In the genomic region with DNA sequence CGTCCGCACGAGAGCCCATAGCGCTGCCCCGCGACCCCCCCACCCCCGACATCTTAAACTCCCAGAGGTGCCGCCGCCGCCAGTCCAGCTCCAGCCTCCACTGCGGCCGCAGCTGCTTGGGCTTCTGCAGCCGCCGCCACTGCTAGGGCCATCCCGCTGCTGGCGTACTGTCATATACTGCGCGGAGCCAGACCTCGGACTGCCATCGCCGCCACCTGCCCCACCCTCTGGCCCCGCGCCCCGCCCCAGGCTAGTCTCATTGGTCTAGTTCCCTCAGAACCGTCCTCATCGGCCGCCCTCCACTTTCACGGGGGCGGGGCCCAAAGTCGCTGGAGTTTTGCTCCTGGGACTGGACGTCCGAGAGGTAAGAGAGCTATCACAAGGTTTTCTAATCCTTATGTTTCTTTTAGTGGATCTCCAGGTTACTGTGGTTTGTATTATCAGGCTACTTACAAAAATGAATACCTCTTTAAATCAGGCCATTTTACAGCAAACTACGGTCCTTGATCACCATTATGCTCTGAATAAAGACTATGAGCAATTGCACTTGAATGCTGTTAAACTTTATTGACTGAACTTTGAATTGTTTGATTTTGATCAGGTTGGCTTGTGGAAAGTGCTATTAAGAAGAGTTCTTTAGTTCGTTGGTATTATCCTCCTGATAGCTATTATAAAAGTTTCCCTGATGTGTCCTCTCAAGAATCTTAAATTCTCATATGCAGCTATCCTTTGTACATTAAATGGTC, we compare ENCODE assay signal across 8 cellular contexts. TPM values are rescaled to one million over a fixed set of nuclear protein-coding genes. Genes with fewer than 3 reads are reported as not detected.
A peak's percentile ranks its signal among the peaks of the same experiment; 100 is the strongest.
DNase-seq lines count a peak whose midpoint lies in the region; ATAC-seq and TF ChIP-seq lines count a peak whose summit lies in the region.

No MANE protein-coding gene starts in this region.

- intact Hi-C loops in PC-3 (cut with micrococcal nuclease) (no loop called here), gastrocnemius medialis (cut with DNase I; ENCODE audit: low total_unique reads) (loop anchor here (1.0 kb wide), 1 partner anchor 29 kb away; no protein-coding TSS in a partner anchor)

- H3K4me1 ChIP-seq in PC-3 (ENCODE audit: insufficient read depth, low read length) (no peaks in the 10 kb centered on the region), gastrocnemius medialis (peaks cover 10 to 32% of the 10 kb centered on the region in 2 donors)
- H3K4me1 ChIP-seq in effector memory CD4-positive, alpha-beta T cell (ENCODE audit: control insufficient read depth, insufficient read depth, low read length, poor library complexity, severe bottlenecking), result no peaks in the 10 kb centered on the region

- no peaks in the 10 kb centered on the region for H4K20me1 ChIP-seq in PC-3 (ENCODE audit: low read length)

- in situ Hi-C loops in gastrocnemius medialis (cut with MboI; ENCODE audit: low sequenced_read_pairs in 4 of 4), result loop anchor here in 1 of 4 donors (25.0 kb wide), 1 partner anchor 809 kb away; no protein-coding TSS in a partner anchor

- no peaks in the 10 kb centered on the region for H3K79me2 ChIP-seq in PC-3 (ENCODE audit: low read length)

- H3K27me3 ChIP-seq in PC-3 (ENCODE audit: low read length), result peaks cover 89% of the 10 kb centered on the region
- H3K27me3 ChIP-seq in gastrocnemius medialis, result peaks cover 0 to 6% (median 5%) of the 10 kb centered on the region in 3 donors
- peaks cover 15% of the 10 kb centered on the region for H3K27me3 ChIP-seq in effector memory CD4-positive, alpha-beta T cell (replicated peaks; ENCODE audit: control insufficient read depth, insufficient read depth, low read length, poor library complexity, severe bottlenecking)

- H3K9ac ChIP-seq in PC-3 (ENCODE audit: low read length), result no peak overlapping the region

- BruUV-seq in PC-3 (replicated peaks; lab: Mats Ljungman, UMichigan), result no TSS peak

- no peaks in the 10 kb centered on the region for H3K36me3 ChIP-seq in PC-3 (ENCODE audit: low read depth, low read length)
- H3K36me3 ChIP-seq in gastrocnemius medialis, result no peaks in the 10 kb centered on the region
- no peaks in the 10 kb centered on the region for H3K36me3 ChIP-seq in effector memory CD4-positive, alpha-beta T cell (ENCODE audit: control insufficient read depth, insufficient read depth, low read length)

- no peak overlapping the region for H3K27ac ChIP-seq in PC-3 (ENCODE audit: low read length)
- H3K27ac ChIP-seq in caudate nucleus (ENCODE audit: low read depth, low read length), result no peak overlapping the region
- peak overlapping the region; percentile 32 to 71 (median 60) for H3K27ac ChIP-seq in gastrocnemius medialis
- no peak overlapping the region for H3K27ac ChIP-seq in effector memory CD4-positive, alpha-beta T cell (ENCODE audit: insufficient read depth, low read length, poor library complexity, severe bottlenecking)

- CTCF ChIA-PET in PC-3 (lab: Charles Lee), result interaction anchor here (0.7 to 1.1 kb wide), 2 partner anchors 26 to 306 kb away, joined by 6 to 8 read pairs; no protein-coding TSS in a partner anchor

- TF ChIP-seq CTCF in PC-3 (conservative IDR thresholded peaks at IDR 0.05; ENCODE audit: low read depth, low read length) (no peak), gastrocnemius medialis (IDR thresholded peaks at IDR 0.05 in 4 of 5, conservative IDR thresholded peaks at IDR 0.05 in 1 of 5) (no peak)

- no peaks in the 10 kb centered on the region for H3K9me3 ChIP-seq in PC-3 (ENCODE audit: low read length)
- no peaks in the 10 kb centered on the region for H3K9me3 ChIP-seq in gastrocnemius medialis
- no peaks in the 10 kb centered on the region for H3K9me3 ChIP-seq in effector memory CD4-positive, alpha-beta T cell (ENCODE audit: control insufficient read depth, low read length)

- no peaks in the 10 kb centered on the region for H3K9me2 ChIP-seq in PC-3 (replicated peaks; ENCODE audit: low read length)

- H3F3A ChIP-seq in PC-3 (ENCODE audit: low read length, unreplicated experiment), result no peaks in the 10 kb centered on the region

- H3K4me3 ChIP-seq in PC-3 (ENCODE audit: low read length) (peak overlapping the region; percentile 22), gastrocnemius medialis (peak overlapping the region; percentile 56 to 64 (median 58))
- H3K4me3 ChIP-seq in effector memory CD4-positive, alpha-beta T cell (ENCODE audit: insufficient read depth, low read depth, low read length, poor library complexity, severe bottlenecking), result no peak overlapping the region

- DNase-seq in activated T-cell treated with anti-CD3 and anti-CD28 coated beads for 48 hours (ENCODE audit: low read depth) (peak; percentile 26), activated T-cell treated with anti-CD3 and anti-CD28 coated beads for 4 hours (no peak), PC-3 (peak; percentile 70), caudate nucleus (lab: John Stamatoyannopoulos, UW) (peak in 54 of 61 donors; percentile 8 to 79 (median 48)), iris pigment epithelial cell (ENCODE audit: low read depth) (peak; percentile 82), gastrocnemius medialis (peak; percentile 85 to 91)
- no peak for DNase-seq in effector memory CD4-positive, alpha-beta T cell

- peak overlapping the region; percentile 1; the same call in 1 of the 2 replicates for H2AFZ ChIP-seq in PC-3 (ENCODE audit: low read length)

- peak overlapping the region; percentile 14 for H3K4me2 ChIP-seq in PC-3 (ENCODE audit: low read length)

- peak in 1 of 2 donors; percentile 16 for TF ChIP-seq POLR2A in gastrocnemius medialis (IDR thresholded peaks at IDR 0.05)

- peak; percentile 99 for ATAC-seq in PC-3
- peak; percentile 91 to 92 for ATAC-seq in gastrocnemius medialis
- no peak for ATAC-seq in HG02588 (IDR thresholded peaks at IDR 0.05; ENCODE audit: unreplicated experiment)

- POLR2A ChIA-PET in PC-3 (lab: Charles Lee; ENCODE audit: unreplicated experiment), result no interaction called here

RNA-seq across cellular contexts. Expression of gene CD1D, which starts 2.8 kb away (rescaled TPM):
- not detected in 2 replicates for total RNA-seq in PC-3 (2014; rRNA removed)
- under 1 TPM in 2 of 4 donors, not detected in 2; 0.58 to 0.82 TPM for total RNA-seq in gastrocnemius medialis

Comparison
In these comparisons a context has a peak if more than half of its experiments do, and no peak if none do; other contexts are left out.
1. DNase-seq: peak in activated T-cell treated with anti-CD3 and anti-CD28 coated beads for 48 hours (single experiment), PC-3 (single experiment), caudate nucleus (54 of 61), iris pigment epithelial cell (single experiment) and gastrocnemius medialis (2 of 2); none in activated T-cell treated with anti-CD3 and anti-CD28 coated beads for 4 hours (single experiment) and effector memory CD4-positive, alpha-beta T cell (0 of 3).
2. H3K27ac ChIP-seq: peak in gastrocnemius medialis (4 of 4); none in PC-3 (single experiment), caudate nucleus (single experiment) and effector memory CD4-positive, alpha-beta T cell (single experiment).